Comparison of ENCODE assay signal across 8 cellular contexts in the genomic region with DNA sequence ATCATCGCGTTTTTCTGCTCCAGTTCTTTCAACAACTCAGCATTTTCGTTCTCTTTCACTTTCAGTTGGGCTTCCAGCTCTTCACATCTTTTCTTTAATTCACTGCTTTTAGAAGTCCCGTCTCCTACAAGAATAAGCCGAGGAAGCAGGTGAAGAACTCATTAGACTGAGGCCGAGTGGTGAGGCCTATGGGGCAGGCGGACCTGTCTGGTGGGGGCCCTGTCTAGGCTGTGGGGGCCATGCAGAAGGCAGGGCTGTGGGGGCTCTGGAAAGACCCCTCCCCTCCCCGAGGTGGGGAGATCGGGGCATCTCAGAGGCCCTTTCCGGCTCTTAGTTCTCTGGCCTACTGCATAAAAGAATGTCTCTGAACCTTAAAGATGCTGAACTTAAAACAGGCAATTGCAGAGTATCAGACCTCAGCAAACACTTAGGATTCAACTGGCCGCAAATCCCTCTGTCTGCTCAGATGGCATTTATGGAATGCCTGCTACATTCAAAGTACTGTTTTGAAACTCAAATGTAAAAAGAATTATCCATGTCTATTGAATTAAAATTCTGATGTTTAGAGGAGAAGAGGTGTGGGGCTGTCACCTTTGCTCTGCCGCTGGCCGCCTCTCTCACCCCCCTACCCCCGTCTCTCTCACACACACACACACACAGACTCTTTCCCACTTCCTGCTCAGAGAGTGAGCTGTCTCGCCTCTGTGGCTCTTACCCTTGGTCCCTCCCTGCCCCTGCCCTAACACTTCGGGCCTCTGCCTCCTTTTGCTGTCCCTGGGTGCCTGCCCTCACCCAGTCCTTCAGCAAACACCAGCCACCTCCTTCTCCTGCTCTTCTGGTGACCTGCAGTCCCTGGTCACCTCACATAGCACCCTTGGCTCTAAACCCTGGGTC. TPM values are rescaled to one million over a fixed set of nuclear protein-coding genes. Genes with fewer than 3 reads are reported as not detected.
DNase-seq lines count a peak whose midpoint lies in the region; ATAC-seq and TF ChIP-seq lines count a peak whose summit lies in the region.

No MANE protein-coding gene starts in this region.

- H2AFZ ChIP-seq in hepatocyte, result no peak overlapping the region

- H3K4me2 ChIP-seq in hepatocyte, result no peak overlapping the region

- peak overlapping the region; percentile 18 for H3K4me3 Mint-ChIP-seq in dendritic cell treated with granulocyte-macrophage colony-stimulating factor and Interleukin-4, amounts not matched to agents 40 ng/mL and 50 ng/mL, for 4 days

- peak; percentile 58 for DNase-seq in GM13976 (ENCODE audit: low spot score)
- DNase-seq in activated CD4-positive, alpha-beta T cell treated with anti-CD3 and anti-CD28 coated beads, Interleukin-2, amount 50 U/mL, for 4 hours, result peak; percentile 25 to 26
- DNase-seq in stimulated activated CD4-positive, alpha-beta T cell treated with anti-CD3 and anti-CD28 coated beads, Interleukin-2, amount 100 ng/mL, for 24 hours, result peak; percentile 45 to 53
- DNase-seq in NOMO-1 treated with DMSO at 0.1 percent for 48 hours (lab: John Stamatoyannopoulos, UW; ENCODE audit: unreplicated experiment), result no peak
- DNase-seq in cerebellum (ENCODE audit: low spot score), result no peak
- DNase-seq in hepatocyte (ENCODE audit: low spot score), result no peak

- H3K36me3 ChIP-seq in hepatocyte (replicated peaks; ENCODE audit: insufficient read depth, low read depth), result no peaks in the 10 kb centered on the region

- H4K20me1 ChIP-seq in hepatocyte (ENCODE audit: insufficient read depth, poor library complexity, severe bottlenecking), result no peaks in the 10 kb centered on the region

- H3K36me3 Mint-ChIP-seq in dendritic cell treated with granulocyte-macrophage colony-stimulating factor and Interleukin-4, amounts not matched to agents 40 ng/mL and 50 ng/mL, for 4 days (ENCODE audit: low read depth), result peaks cover 50% of the 10 kb centered on the region

- in situ Hi-C loops in GM13976 (cut with MboI; ENCODE audit: low sequenced_read_pairs, unreplicated experiment), result no loop called here

- H3K4me3 ChIP-seq in hepatocyte, result no peak overlapping the region

- intact Hi-C loops in dendritic cell treated with granulocyte-macrophage colony-stimulating factor and Interleukin-4, amounts not matched to agents 40 ng/mL and 50 ng/mL, for 4 days (cut with micrococcal nuclease), result no loop called here

- no peak for TF ChIP-seq CTCF in GM13976 (IDR thresholded peaks at IDR 0.05; ENCODE audit: borderline replicate concordance, control extremely low read depth, extremely low read depth, insufficient read depth, missing control alignments)
- TF ChIP-seq CTCF in hepatocyte (IDR thresholded peaks at IDR 0.05; ENCODE audit: poor library complexity), result no peak

- no peak for ATAC-seq in GM18907 (IDR thresholded peaks at IDR 0.05; ENCODE audit: unreplicated experiment)

- H3K9me2 ChIP-seq in hepatocyte (replicated peaks; ENCODE audit: insufficient read depth), result no peaks in the 10 kb centered on the region

- H3K27ac Mint-ChIP-seq in dendritic cell treated with granulocyte-macrophage colony-stimulating factor and Interleukin-4, amounts not matched to agents 40 ng/mL and 50 ng/mL, for 4 days, result peak overlapping the region; percentile 75

- no peaks in the 10 kb centered on the region for H3K4me1 ChIP-seq in hepatocyte (ENCODE audit: insufficient read depth)

- peaks cover 18% of the 10 kb centered on the region for H3K9me3 Mint-ChIP-seq in dendritic cell treated with granulocyte-macrophage colony-stimulating factor and Interleukin-4, amounts not matched to agents 40 ng/mL and 50 ng/mL, for 4 days

- H3K27me3 Mint-ChIP-seq in dendritic cell treated with granulocyte-macrophage colony-stimulating factor and Interleukin-4, amounts not matched to agents 40 ng/mL and 50 ng/mL, for 4 days, result peaks cover 6% of the 10 kb centered on the region

- WGBS in hepatocyte (ENCODE audit: low lambda C conversion rate, missing lambda C conversion rate), result 80% methylated on average over 16 of the region's 16 CpGs

- no peaks in the 10 kb centered on the region for H3K9me3 ChIP-seq in hepatocyte (ENCODE audit: low read depth)

- H3K79me2 ChIP-seq in hepatocyte, result no peaks in the 10 kb centered on the region

- no peak overlapping the region for H3K27ac ChIP-seq in hepatocyte

- H3K27me3 ChIP-seq in hepatocyte, result no peaks in the 10 kb centered on the region

- H3K4me1 Mint-ChIP-seq in dendritic cell treated with granulocyte-macrophage colony-stimulating factor and Interleukin-4, amounts not matched to agents 40 ng/mL and 50 ng/mL, for 4 days (ENCODE audit: low read depth), result peaks cover 36% of the 10 kb centered on the region

RNA-seq across cellular contexts. Expression of a gene that starts 34.7 kb away (rescaled TPM):
- total RNA-seq in cerebellum, result 35.4 TPM
- total RNA-seq in hepatocyte, result 12.8 and 16.9 TPM in 2 replicates
- 58.8 and 60.2 TPM in 2 replicates for polyA plus RNA-seq in hepatocyte

RNA-seq across cellular contexts. Expression of a gene that starts 35.1 kb away (rescaled TPM):
- total RNA-seq in cerebellum (113 TPM), hepatocyte (63.9 and 80.4 TPM in 2 replicates)
- 13.5 and 17.6 TPM in 2 replicates for polyA plus RNA-seq in hepatocyte

Comparison
In these comparisons a context has a peak if more than half of its experiments do, and no peak if none do; other contexts are left out.
1. DNase-seq: peak in GM13976 (single experiment), activated CD4-positive, alpha-beta T cell treated with anti-CD3 and anti-CD28 coated beads, Interleukin-2, amount 50 U/mL, for 4 hours (2 of 2) and stimulated activated CD4-positive, alpha-beta T cell treated with anti-CD3 and anti-CD28 coated beads, Interleukin-2, amount 100 ng/mL, for 24 hours (2 of 2); none in NOMO-1 treated with DMSO at 0.1 percent for 48 hours (single experiment), cerebellum (single experiment) and hepatocyte (single experiment).